ENCODE assay signal across 16 cellular contexts in the genomic region with DNA sequence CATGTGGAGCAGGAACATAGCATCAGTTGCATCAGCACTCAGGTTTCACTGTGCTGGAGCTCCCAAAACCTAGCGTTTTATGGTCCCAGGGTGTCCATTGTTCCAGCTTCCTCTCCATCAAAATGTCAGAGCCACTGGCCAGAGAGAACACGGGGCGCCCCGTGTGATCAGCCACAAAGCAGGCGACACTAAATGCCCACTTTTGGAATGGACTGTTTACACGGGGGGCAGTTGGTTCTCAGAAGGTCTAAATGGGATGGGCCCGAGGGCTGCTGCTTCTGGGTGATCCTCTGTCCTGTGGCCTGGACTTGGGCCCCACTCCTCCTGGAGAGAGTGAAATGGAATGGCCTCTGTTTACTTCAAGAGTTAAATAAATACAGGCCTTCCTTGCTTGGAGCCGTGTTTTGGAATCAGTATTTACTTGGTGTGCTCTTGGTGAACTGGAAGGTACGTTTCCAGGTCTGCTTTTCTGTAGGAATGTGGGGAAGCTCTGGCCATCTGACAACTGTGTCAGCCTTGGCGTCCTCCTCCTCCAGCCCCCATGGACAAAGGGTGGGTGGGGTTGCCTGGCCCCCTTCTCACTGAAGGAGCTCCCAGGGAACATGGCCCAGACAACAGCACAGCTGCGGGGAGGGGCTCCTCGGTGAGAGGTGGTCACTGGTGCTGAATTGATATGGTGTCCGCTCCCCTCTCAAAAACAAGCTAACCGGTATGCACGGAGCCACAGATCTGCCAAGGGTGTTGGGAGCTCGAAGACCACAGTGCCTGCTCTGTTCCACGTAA.
"Had no signal": no experiment of that assay in that cellular context is flagged by ENCODE, and none has a peak within 500 bp of the region (broad histone marks: within the 10 kb centered on the region; RNA-seq: fewer than 3 reads in every experiment).

No MANE protein-coding gene starts in this region.

- H3K4me1 Mint-ChIP-seq: activated naive CD8-positive, alpha-beta T cell treated with anti-CD3 and anti-CD28 coated beads, Interleukin-2, amount 10 ng/mL, durations not matched to agents 7 days and 5 days; memory B cell had no signal

- H3K4me3 ChIP-seq: tibial artery had no signal

- H3K27ac ChIP-seq: tibial artery had no signal

- H3K36me3 Mint-ChIP-seq: activated naive CD8-positive, alpha-beta T cell treated with anti-CD3 and anti-CD28 coated beads, Interleukin-2, amount 10 ng/mL, durations not matched to agents 7 days and 5 days; memory B cell; natural killer cell treated with Interleukin-12 subunit alpha and Interleukin-12 subunit beta and Interleukin-15 and Interleukin-18, amount 100 ng/mL, for 72 hours had no signal

- H3K4me3 Mint-ChIP-seq: activated naive CD8-positive, alpha-beta T cell treated with anti-CD3 and anti-CD28 coated beads, Interleukin-2, amount 10 ng/mL, durations not matched to agents 7 days and 5 days; memory B cell; natural killer cell treated with Interleukin-12 subunit alpha and Interleukin-12 subunit beta and Interleukin-15 and Interleukin-18, amount 100 ng/mL, for 72 hours; T-helper 17 cell had no signal

- DNase-seq: activated CD4-positive, alpha-beta T cell treated with anti-CD3 and anti-CD28 coated beads, Interleukin-2, amount 50 U/mL, for 4 hours; activated gamma-delta T cell treated with Interleukin-2 at 50 U/mL for 16 hours; activated naive CD8-positive, alpha-beta T cell treated with anti-CD3 and anti-CD28 coated beads, Interleukin-2, amount 10 ng/mL, durations not matched to agents 7 days and 5 days; activated T-cell treated with anti-CD3 and anti-CD28 coated beads, Interleukin-2, amount 50 U/mL, for 1 hour; anterior cingulate cortex; dermis blood vessel endothelial cell; left cardiac atrium; occipital lobe; stimulated activated CD4-positive, alpha-beta T cell treated with anti-CD3 and anti-CD28 coated beads, Interleukin-15, amount 100 ng/mL, for 24 hours; stimulated activated CD4-positive, alpha-beta T cell treated with anti-CD3 and anti-CD28 coated beads, Interleukin-4, amount 100 ng/mL, for 24 hours; T-helper 17 cell had no signal

- H3K27ac Mint-ChIP-seq: activated naive CD8-positive, alpha-beta T cell treated with anti-CD3 and anti-CD28 coated beads, Interleukin-2, amount 10 ng/mL, durations not matched to agents 7 days and 5 days; memory B cell; natural killer cell treated with Interleukin-12 subunit alpha and Interleukin-12 subunit beta and Interleukin-15 and Interleukin-18, amount 100 ng/mL, for 72 hours; T-helper 17 cell had no signal

- H3K36me3 ChIP-seq: tibial artery had no signal

- H3K9me3 ChIP-seq: tibial artery had no signal

- ATAC-seq: activated CD4-positive, CD25-positive, alpha-beta regulatory T cell treated with anti-CD3 and anti-CD28 coated beads, Interleukin-2, amount 50 U/mL, for 24 hours; left cardiac atrium; natural killer cell treated with Interleukin-12 subunit alpha and Interleukin-12 subunit beta and Interleukin-15 and Interleukin-18, amount 100 ng/mL, for 72 hours; SK-N-SH treated with all-trans-retinoic acid at 6 μM for 48 hours; T-helper 17 cell had no signal

- H3K4me1 ChIP-seq: tibial artery had no signal

- H3K9me3 Mint-ChIP-seq: activated naive CD8-positive, alpha-beta T cell treated with anti-CD3 and anti-CD28 coated beads, Interleukin-2, amount 10 ng/mL, durations not matched to agents 7 days and 5 days; memory B cell; natural killer cell treated with Interleukin-12 subunit alpha and Interleukin-12 subunit beta and Interleukin-15 and Interleukin-18, amount 100 ng/mL, for 72 hours had no signal
